17 cellular contexts compared by ENCODE assay signal in genomic region chr1:53942149-53942957, GRCh38. TPM values are rescaled to one million over a fixed set of nuclear protein-coding genes. Genes with fewer than 3 reads are reported as not detected.
DNase-seq lines count a peak whose midpoint lies in the region; ATAC-seq, FAIRE-seq and TF ChIP-seq lines count a peak whose summit lies in the region.
"Had no signal": no experiment of that assay in that cellular context is flagged by ENCODE, and none has a peak within 500 bp of the region (broad histone marks: within the 10 kb centered on the region; RNA-seq: fewer than 3 reads in every experiment).

No MANE protein-coding gene starts in this region.

- no peak overlapping the region for H3K4me2 ChIP-seq in endothelial cell of umbilical vein (ENCODE audit: insufficient read depth, low read length)

- no peak overlapping the region for H3K27ac ChIP-seq in CD8-positive, alpha-beta memory T cell (ENCODE audit: low read depth, low read length)
- no peak overlapping the region for H3K27ac ChIP-seq in endothelial cell of umbilical vein (ENCODE audit: insufficient read depth, low read depth, low read length)
- H3K27ac ChIP-seq in adrenal gland, result no peak overlapping the region
- H3K27ac ChIP-seq: BLaER1, colonic mucosa, SK-N-MC, suprapubic skin had no signal

- no peaks in the 10 kb centered on the region for H3K9me1 ChIP-seq in endothelial cell of umbilical vein (replicated peaks; ENCODE audit: control insufficient read depth, extremely low read depth, insufficient read depth, low read length)

- H3K27me3 ChIP-seq in CD8-positive, alpha-beta memory T cell (ENCODE audit: insufficient read depth, low read length, poor library complexity, severe bottlenecking), result no peaks in the 10 kb centered on the region
- H3K27me3 ChIP-seq in endothelial cell of umbilical vein (ENCODE audit: control insufficient read depth in 2 of 2, insufficient read depth in 2 of 2, low read length in 2 of 2) (no peaks in the 10 kb centered on the region), adrenal gland (no peaks in the 10 kb centered on the region)
- H3K27me3 ChIP-seq: BLaER1, colonic mucosa, suprapubic skin had no signal

- TF ChIP-seq POLR2A in endothelial cell of umbilical vein (IDR thresholded peaks at IDR 0.05; ENCODE audit: low read depth, low read length), result no peak
- no peak for TF ChIP-seq POLR2A in adrenal gland (IDR thresholded peaks at IDR 0.05)

- intact Hi-C loops in endothelial cell of umbilical vein (cut with micrococcal nuclease), result no loop called here
- intact Hi-C loops in adrenal gland (cut with DNase I), result loop anchor here (5.0 to 10.0 kb wide), 2 partner anchors 48 to 55 kb away; partner anchors contain the start of genes DIO1 (in 1 of the 2) and YIPF1 (in 1 of the 2)

- dilution Hi-C loops in endothelial cell of umbilical vein (cut with MboI; ENCODE audit: extremely low pct_ligation_motif_present, low sequenced_read_pairs), result no loop called here

- no peak overlapping the region for H3K9ac ChIP-seq in endothelial cell of umbilical vein (replicated peaks; ENCODE audit: extremely low read depth, insufficient read depth, low read length)
- H3K9ac ChIP-seq: BLaER1 had no signal

- no TSS peak for BruUV-seq in endothelial cell of umbilical vein (replicated peaks; lab: Mats Ljungman, UMichigan)

- H3K79me2 ChIP-seq in endothelial cell of umbilical vein (ENCODE audit: control insufficient read depth, insufficient read depth, low read length), result peaks cover 18% of the 10 kb centered on the region

- peaks cover 6% of the 10 kb centered on the region for H3K36me3 ChIP-seq in CD8-positive, alpha-beta memory T cell (ENCODE audit: insufficient read depth, low read length)
- H3K36me3 ChIP-seq in endothelial cell of umbilical vein (ENCODE audit: control insufficient read depth in 2 of 2, extremely low read depth in 1 of 2, insufficient read depth in 2 of 2, low read length in 2 of 2), result no peaks in the 10 kb centered on the region
- no peaks in the 10 kb centered on the region for H3K36me3 ChIP-seq in adrenal gland (replicated peaks in 1 of 2)
- H3K36me3 ChIP-seq: colonic mucosa had no signal

- POLR2A ChIA-PET in CD8-positive, alpha-beta memory T cell (lab: Charles Lee), result interaction anchor here (1.6 kb wide), 1 partner anchor 53 kb away, joined by 4 read pairs; the partner anchor contains the start of gene YIPF1
- POLR2A ChIA-PET in endothelial cell of umbilical vein (lab: Charles Lee), result no interaction called here

- no peak overlapping the region for H3K4me3 ChIP-seq in CD8-positive, alpha-beta memory T cell (ENCODE audit: low read length)
- no peak overlapping the region for H3K4me3 ChIP-seq in endothelial cell of umbilical vein (replicated peaks in 1 of 3; ENCODE audit: insufficient read depth in 1 of 3, low read depth in 1 of 3, low read length in 3 of 3)
- H3K4me3 ChIP-seq in adrenal gland, result no peak overlapping the region
- H3K4me3 ChIP-seq: BLaER1, colonic mucosa, SK-N-MC, suprapubic skin had no signal

- H3K4me1 Mint-ChIP-seq in CD8-positive, alpha-beta memory T cell, result peaks cover 48 to 70% (median 63%) of the 10 kb centered on the region in 3 donors
- peaks cover 36% of the 10 kb centered on the region for H3K4me1 Mint-ChIP-seq in T-helper 1 cell treated with Interleukin-12 subunit alpha and Interleukin-12 subunit beta and Interleukin-4 antibody, amounts not matched to agents 30 μg/mL and 1 μg/mL, for 36 hours (ENCODE audit: low read depth)
- H3K4me1 Mint-ChIP-seq in effector memory CD8-positive, alpha-beta T cell (ENCODE audit: low read depth in 2 of 2), result peaks cover 30 to 54% of the 10 kb centered on the region in 2 donors

- peaks cover 36% of the 10 kb centered on the region for H3K4me1 ChIP-seq in CD8-positive, alpha-beta memory T cell (ENCODE audit: insufficient read depth, low read length)
- H3K4me1 ChIP-seq in endothelial cell of umbilical vein (ENCODE audit: control insufficient read depth, extremely low read depth, insufficient read depth, low read length), result peaks cover 16% of the 10 kb centered on the region
- peaks cover 7 to 22% of the 10 kb centered on the region in 2 donors for H3K4me1 ChIP-seq in adrenal gland (replicated peaks in 1 of 2)

- no peak for ATAC-seq in effector memory CD8-positive, alpha-beta T cell (replicated peaks)
- no peak for ATAC-seq in HG03025 (IDR thresholded peaks at IDR 0.05; ENCODE audit: low FRiP score, unreplicated experiment)

- H3K36me3 Mint-ChIP-seq in CD8-positive, alpha-beta memory T cell, result peaks cover 5 to 27% (median 11%) of the 10 kb centered on the region in 3 donors
- H3K36me3 Mint-ChIP-seq in T-helper 1 cell treated with Interleukin-12 subunit alpha and Interleukin-12 subunit beta and Interleukin-4 antibody, amounts not matched to agents 30 μg/mL and 1 μg/mL, for 36 hours (ENCODE audit: low read depth), result peaks cover 42% of the 10 kb centered on the region
- peaks cover 30% of the 10 kb centered on the region for H3K36me3 Mint-ChIP-seq in effector memory CD8-positive, alpha-beta T cell (ENCODE audit: insufficient read depth)

- DNase-seq in CD8-positive, alpha-beta memory T cell, result no peak
- DNase-seq in ELR (ENCODE audit: low read depth) (peak; percentile 60), endothelial cell of umbilical vein (ENCODE audit: low read depth, low spot score) (no peak), adrenal gland (no peak)
- DNase-seq in effector memory CD8-positive, alpha-beta T cell, result no peak
- DNase-seq: colonic mucosa, DMS53, head of caudate nucleus, mesenchymal stem cell, NCI-H2029, NCI-H510A had no signal

- peak overlapping the region in 5 of 7 donors; percentile 3 to 99 (median 96) for H3K4me3 Mint-ChIP-seq in CD8-positive, alpha-beta memory T cell
- peak overlapping the region; percentile 32 for H3K4me3 Mint-ChIP-seq in T-helper 1 cell treated with Interleukin-12 subunit alpha and Interleukin-12 subunit beta and Interleukin-4 antibody, amounts not matched to agents 30 μg/mL and 1 μg/mL, for 36 hours
- H3K4me3 Mint-ChIP-seq in effector memory CD8-positive, alpha-beta T cell, result peak overlapping the region in 1 of 2 donors; percentile 98

- no peaks in the 10 kb centered on the region for H4K20me1 ChIP-seq in endothelial cell of umbilical vein (replicated peaks; ENCODE audit: control insufficient read depth, extremely low read depth, insufficient read depth, low read length)

- H3K27me3 Mint-ChIP-seq in CD8-positive, alpha-beta memory T cell, result no peaks in the 10 kb centered on the region
- H3K27me3 Mint-ChIP-seq in T-helper 1 cell treated with Interleukin-12 subunit alpha and Interleukin-12 subunit beta and Interleukin-4 antibody, amounts not matched to agents 30 μg/mL and 1 μg/mL, for 36 hours (ENCODE audit: low read depth), result no peaks in the 10 kb centered on the region
- no peaks in the 10 kb centered on the region for H3K27me3 Mint-ChIP-seq in effector memory CD8-positive, alpha-beta T cell

- FAIRE-seq in endothelial cell of umbilical vein (lab: Jason Lieb, UNC), result peak; percentile 46

- H3K27ac Mint-ChIP-seq in CD8-positive, alpha-beta memory T cell, result peak overlapping the region in 3 of 8 donors; percentile 5 to 53 (median 17)
- peak overlapping the region; percentile 12 for H3K27ac Mint-ChIP-seq in T-helper 1 cell treated with Interleukin-12 subunit alpha and Interleukin-12 subunit beta and Interleukin-4 antibody, amounts not matched to agents 30 μg/mL and 1 μg/mL, for 36 hours
- H3K27ac Mint-ChIP-seq in effector memory CD8-positive, alpha-beta T cell, result no peak overlapping the region

- no peaks in the 10 kb centered on the region for H3K9me3 Mint-ChIP-seq in CD8-positive, alpha-beta memory T cell
- no peaks in the 10 kb centered on the region for H3K9me3 Mint-ChIP-seq in T-helper 1 cell treated with Interleukin-12 subunit alpha and Interleukin-12 subunit beta and Interleukin-4 antibody, amounts not matched to agents 30 μg/mL and 1 μg/mL, for 36 hours
- no peaks in the 10 kb centered on the region for H3K9me3 Mint-ChIP-seq in effector memory CD8-positive, alpha-beta T cell

- no peaks in the 10 kb centered on the region for H3K9me3 ChIP-seq in CD8-positive, alpha-beta memory T cell (ENCODE audit: low read length)
- no peaks in the 10 kb centered on the region for H3K9me3 ChIP-seq in endothelial cell of umbilical vein (replicated peaks; ENCODE audit: control insufficient read depth, insufficient read depth, low read length)
- no peaks in the 10 kb centered on the region for H3K9me3 ChIP-seq in adrenal gland (replicated peaks in 1 of 3)
- H3K9me3 ChIP-seq: BLaER1, colonic mucosa, suprapubic skin had no signal

- whole genome bisulfite sequencing in adrenal gland, 4 donors, result 87 to 92% (median 91%) methylated on average over 7 of the region's 7 CpGs

- CTCF ChIA-PET in CD8-positive, alpha-beta memory T cell (lab: Charles Lee), result interaction anchor here (1.3 kb wide), 1 partner anchor 17 kb away, joined by 3 read pairs; no protein-coding TSS in a partner anchor
- CTCF ChIA-PET in endothelial cell of umbilical vein (lab: Charles Lee), result interaction anchor here (1.6 kb wide), 1 partner anchor 63 kb away, joined by 6 read pairs; no protein-coding TSS in a partner anchor

- H2AFZ ChIP-seq in endothelial cell of umbilical vein (ENCODE audit: low read depth, low read length), result no peak overlapping the region

- TF ChIP-seq CTCF in endothelial cell of umbilical vein (IDR thresholded peaks at IDR 0.05; ENCODE audit: extremely low read depth in 1 of 2, insufficient read depth in 1 of 2, low read depth in 1 of 2, low read length in 2 of 2) (no peak), adrenal gland (IDR thresholded peaks at IDR 0.05) (no peak)

RNA-seq across cellular contexts. Expression of gene IFT25, which starts 3.1 kb away (rescaled TPM):
- 10 to 100 TPM; 57.2 to 57.8 TPM for total RNA-seq in CD8-positive, alpha-beta memory T cell
- 59.9 TPM for polyA plus RNA-seq in CD8-positive, alpha-beta memory T cell
- total RNA-seq in endothelial cell of umbilical vein (31.4 and 34.0 TPM in 2 replicates), adrenal gland (10 to 100 TPM in 7 of 8 donors, 1 to 10 TPM in 1; 7.2 to 37.3 (median 26.0) TPM)
- polyA plus RNA-seq in endothelial cell of umbilical vein (8.4 and 13.0 TPM in 2 replicates), adrenal gland (10 to 100 TPM; 25.5 to 39.1 (median 37.8) TPM)
- 24.3 and 29.0 TPM in 2 replicates for polyA plus RNA-seq in endothelial cell of umbilical vein (2011; cell fraction: cytosol; rRNA removed)
- polyA plus RNA-seq in endothelial cell of umbilical vein (2011; cell fraction: nucleus; rRNA removed), result 17.4 and 23.7 TPM in 2 replicates
- polyA plus RNA-seq in endothelial cell of umbilical vein (2012), result 28.7 and 44.1 TPM in 2 replicates
- 3.4 and 5.1 TPM in 2 replicates for polyA minus RNA-seq in endothelial cell of umbilical vein
- 10.3 TPM for polyA minus RNA-seq in endothelial cell of umbilical vein (2011; cell fraction: cytosol; rRNA and poly(A)+ RNA removed)
- 10.1 and 18.3 TPM in 2 replicates for polyA minus RNA-seq in endothelial cell of umbilical vein (2011; cell fraction: nucleus; rRNA and poly(A)+ RNA removed)

RNA-seq across cellular contexts. Expression of gene LRRC42, which starts 3.8 kb away (rescaled TPM):
- total RNA-seq in CD8-positive, alpha-beta memory T cell, result 10 to 100 TPM; 23.6 to 25.7 TPM
- polyA plus RNA-seq in CD8-positive, alpha-beta memory T cell, result 8.3 TPM
- total RNA-seq in endothelial cell of umbilical vein (26.1 and 28.1 TPM in 2 replicates), adrenal gland (10 to 100 TPM; 20.4 to 43.4 (median 31.6) TPM)
- polyA plus RNA-seq in endothelial cell of umbilical vein (21.8 and 25.3 TPM in 2 replicates), adrenal gland (10 to 100 TPM; 15.2 to 36.6 (median 18.6) TPM)
- 35.6 and 38.0 TPM in 2 replicates for polyA plus RNA-seq in endothelial cell of umbilical vein (2011; cell fraction: cytosol; rRNA removed)
- polyA plus RNA-seq in endothelial cell of umbilical vein (2011; cell fraction: nucleus; rRNA removed), result 18.3 and 20.5 TPM in 2 replicates
- 29.6 and 30.9 TPM in 2 replicates for polyA plus RNA-seq in endothelial cell of umbilical vein (2012)
- polyA minus RNA-seq in endothelial cell of umbilical vein, result 16.1 and 24.7 TPM in 2 replicates
- polyA minus RNA-seq in endothelial cell of umbilical vein (2011; cell fraction: cytosol; rRNA and poly(A)+ RNA removed), result 14.3 TPM
- 8.1 and 8.9 TPM in 2 replicates for polyA minus RNA-seq in endothelial cell of umbilical vein (2011; cell fraction: nucleus; rRNA and poly(A)+ RNA removed)

RNA-seq across cellular contexts. Expression of gene DIO1, which starts 48.4 kb away (rescaled TPM):
- not detected for total RNA-seq in CD8-positive, alpha-beta memory T cell
- polyA plus RNA-seq in CD8-positive, alpha-beta memory T cell, result not detected
- total RNA-seq in endothelial cell of umbilical vein (not detected in 2 replicates), adrenal gland (1 to 10 TPM in 1 of 8 donors, under 1 TPM in 1, not detected in 6; 0.19 to 1.5 TPM)
- polyA plus RNA-seq in endothelial cell of umbilical vein (not detected in 2 replicates), adrenal gland (under 1 TPM in 2 of 3 donors, not detected in 1; 0.03 to 0.11 TPM)
- polyA plus RNA-seq in endothelial cell of umbilical vein (2011; cell fraction: cytosol; rRNA removed), result not detected in 2 replicates
- polyA plus RNA-seq in endothelial cell of umbilical vein (2011; cell fraction: nucleus; rRNA removed), result not detected in 2 replicates
- 0.09 and 0.16 TPM in 2 replicates for polyA plus RNA-seq in endothelial cell of umbilical vein (2012)
- not detected in 2 replicates for polyA minus RNA-seq in endothelial cell of umbilical vein
- polyA minus RNA-seq in endothelial cell of umbilical vein (2011; cell fraction: cytosol; rRNA and poly(A)+ RNA removed), result not detected
- not detected in 2 replicates for polyA minus RNA-seq in endothelial cell of umbilical vein (2011; cell fraction: nucleus; rRNA and poly(A)+ RNA removed)
- total RNA-seq: suprapubic skin had no signal
- polyA plus RNA-seq: adipose tissue had no signal

RNA-seq across cellular contexts. Expression of gene YIPF1, which starts 52.8 kb away (rescaled TPM):
- total RNA-seq in CD8-positive, alpha-beta memory T cell, result 10 to 100 TPM; 17.2 to 17.4 TPM
- 30.7 TPM for polyA plus RNA-seq in CD8-positive, alpha-beta memory T cell
- 14.8 TPM in 2 replicates for total RNA-seq in endothelial cell of umbilical vein
- 26.2 and 28.1 TPM in 2 replicates for polyA plus RNA-seq in endothelial cell of umbilical vein
- polyA plus RNA-seq in endothelial cell of umbilical vein (2011; cell fraction: cytosol; rRNA removed), result 20.5 and 23.6 TPM in 2 replicates
- 19.9 and 21.6 TPM in 2 replicates for polyA plus RNA-seq in endothelial cell of umbilical vein (2011; cell fraction: nucleus; rRNA removed)
- 15.1 and 18.8 TPM in 2 replicates for polyA plus RNA-seq in endothelial cell of umbilical vein (2012)
- polyA minus RNA-seq in endothelial cell of umbilical vein, result 25.5 and 29.5 TPM in 2 replicates
- 6.6 TPM for polyA minus RNA-seq in endothelial cell of umbilical vein (2011; cell fraction: cytosol; rRNA and poly(A)+ RNA removed)
- 6.6 and 9.8 TPM in 2 replicates for polyA minus RNA-seq in endothelial cell of umbilical vein (2011; cell fraction: nucleus; rRNA and poly(A)+ RNA removed)
- total RNA-seq in adrenal gland, result 10 to 100 TPM; 24.8 to 59.5 (median 38.9) TPM
- 10 to 100 TPM; 22.2 to 55.2 (median 23.1) TPM for polyA plus RNA-seq in adrenal gland
